ENCODE assay signal across 14 cellular contexts in the genomic region with DNA sequence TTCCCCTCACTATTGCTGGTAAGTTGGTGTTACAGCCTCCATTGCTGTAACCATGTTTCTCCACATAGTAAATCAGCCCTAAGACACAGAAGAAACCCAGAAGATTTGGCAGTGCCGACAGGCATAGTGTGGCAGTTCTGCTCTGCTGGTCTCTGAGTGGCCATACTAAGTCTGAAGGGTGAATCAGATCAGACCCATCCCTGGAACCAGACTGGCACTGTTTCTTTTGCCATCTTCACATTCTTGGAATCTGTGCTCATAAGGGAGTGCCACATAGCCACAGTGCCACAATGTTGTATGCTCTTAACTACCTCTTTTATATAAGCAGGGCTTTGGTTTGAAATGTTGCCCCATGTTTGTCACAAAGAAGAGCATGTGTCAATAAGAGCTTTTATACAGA.
DNase-seq lines count a peak whose midpoint lies in the region; ATAC-seq lines count a peak whose summit lies in the region.
"Had no signal": no experiment of that assay in that cellular context is flagged by ENCODE, and none has a peak within 500 bp of the region (broad histone marks: within the 10 kb centered on the region; RNA-seq: fewer than 3 reads in every experiment).

No MANE protein-coding gene starts in this region.

- ATAC-seq in GM19043 (IDR thresholded peaks at IDR 0.05; ENCODE audit: low read depth, unreplicated experiment) (peak; percentile 10), HG03097 (IDR thresholded peaks at IDR 0.05; ENCODE audit: low FRiP score, unreplicated experiment) (peak; percentile 13), esophagus mucosa (peak; percentile 90), HG03139 (IDR thresholded peaks at IDR 0.05; ENCODE audit: unreplicated experiment) (no peak)
- ATAC-seq in effector memory CD8-positive, alpha-beta T cell (replicated peaks), result no peak

- no peak overlapping the region for H3K4me3 Mint-ChIP-seq in effector memory CD8-positive, alpha-beta T cell

- no peaks in the 10 kb centered on the region for H3K36me3 Mint-ChIP-seq in effector memory CD8-positive, alpha-beta T cell (ENCODE audit: insufficient read depth)

- H3K27ac ChIP-seq in stomach smooth muscle (ENCODE audit: low read length), result peak overlapping the region; percentile 13
- H3K27ac ChIP-seq: lower lobe of right lung, ovary, SK-N-MC had no signal

- peaks cover 3 to 5% of the 10 kb centered on the region in 2 donors for H3K4me1 Mint-ChIP-seq in effector memory CD8-positive, alpha-beta T cell (ENCODE audit: low read depth in 2 of 2)

- H3K9me3 Mint-ChIP-seq in effector memory CD8-positive, alpha-beta T cell, result no peaks in the 10 kb centered on the region

- H3K9me3 ChIP-seq in stomach smooth muscle (ENCODE audit: control insufficient read depth in 2 of 2, low read length in 2 of 2), result no peaks in the 10 kb centered on the region
- H3K9me3 ChIP-seq: lower lobe of right lung, ovary had no signal

- peaks cover 7 to 38% of the 10 kb centered on the region in 2 donors for H3K36me3 ChIP-seq in stomach smooth muscle (ENCODE audit: control insufficient read depth in 2 of 2, insufficient read depth in 2 of 2, low read length in 2 of 2)
- H3K36me3 ChIP-seq: ovary had no signal

- peaks cover 21 to 40% of the 10 kb centered on the region in 2 donors for H3K27me3 Mint-ChIP-seq in effector memory CD8-positive, alpha-beta T cell

- H3K4me1 ChIP-seq in stomach smooth muscle (ENCODE audit: control insufficient read depth, insufficient read depth, low read length), result peaks cover 20% of the 10 kb centered on the region

- no peaks in the 10 kb centered on the region for H3K27me3 ChIP-seq in stomach smooth muscle (ENCODE audit: control insufficient read depth in 1 of 2, insufficient read depth in 2 of 2, low read length in 2 of 2)
- H3K27me3 ChIP-seq: ovary had no signal

- DNase-seq in G401 (ENCODE audit: low spot score), result no peak
- no peak for DNase-seq in AML-193 (lab: John Stamatoyannopoulos, UW)
- DNase-seq in effector memory CD8-positive, alpha-beta T cell, result no peak
- DNase-seq: activated effector memory CD4-positive, alpha-beta T cell treated with anti-CD3 and anti-CD28 coated beads, Interleukin-2, amount 50 U/mL, for 16 hours; lower lobe of right lung; NCI-H524; ovary; stimulated activated CD4-positive, alpha-beta T cell treated with anti-CD3 and anti-CD28 coated beads, Interleukin-4, amount 100 ng/mL, for 24 hours had no signal

- H3K27ac Mint-ChIP-seq in effector memory CD8-positive, alpha-beta T cell, result no peak overlapping the region

- H3K9ac ChIP-seq in stomach smooth muscle (ENCODE audit: low read length in 2 of 2), result no peak overlapping the region

- in situ Hi-C loops in G401 (cut with HindIII; ENCODE audit: low sequenced_read_pairs), result no loop called here

- no peak overlapping the region for H3K4me3 ChIP-seq in stomach smooth muscle (ENCODE audit: low read length in 2 of 2)
- H3K4me3 ChIP-seq: lower lobe of right lung, ovary, SK-N-MC had no signal

Comparison
In these comparisons a context has a peak if more than half of its experiments do, and no peak if none do; other contexts are left out.
1. ATAC-seq: peak in GM19043 (single experiment), HG03097 (single experiment) and esophagus mucosa (single experiment); none in HG03139 (single experiment) and effector memory CD8-positive, alpha-beta T cell (single experiment).